24 cellular contexts compared by ENCODE assay signal in the genomic region with DNA sequence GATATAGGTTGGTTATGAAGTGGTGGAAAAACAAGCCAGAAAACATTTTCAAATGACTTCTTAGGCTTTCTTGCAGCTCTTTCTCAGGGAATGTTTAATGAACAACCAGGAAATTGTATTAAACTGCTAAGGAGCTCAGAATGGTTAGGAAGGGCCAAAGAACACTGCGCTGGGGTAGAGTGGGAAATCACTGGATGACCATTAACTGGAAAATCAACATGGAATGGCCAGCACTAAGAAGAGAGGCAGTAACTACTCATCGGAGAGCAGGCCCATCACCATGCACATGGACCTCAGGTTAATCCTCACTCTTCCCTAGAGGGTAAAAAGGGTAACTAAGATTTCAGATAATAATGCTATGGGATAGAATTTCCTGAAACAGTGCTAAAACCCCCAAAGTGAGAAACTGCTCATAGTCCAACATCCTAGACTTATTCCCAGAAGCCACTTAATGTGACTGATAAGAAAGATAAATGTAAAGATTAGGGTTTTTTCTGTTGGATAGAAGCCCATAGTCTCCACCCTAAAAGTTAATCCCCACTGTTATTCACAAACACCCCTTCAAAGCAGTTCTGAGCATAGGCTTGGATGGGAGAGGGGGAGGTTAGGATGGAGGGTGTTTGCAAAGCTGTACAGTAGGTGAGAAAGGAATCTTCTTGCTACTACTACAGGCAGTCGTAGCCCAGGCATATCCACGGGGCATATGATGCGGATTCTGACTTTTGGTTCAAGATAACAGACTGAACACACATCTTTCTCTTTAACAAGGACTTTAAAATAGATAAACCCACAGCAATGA.
"Had no signal": no experiment of that assay in that cellular context is flagged by ENCODE, and none has a peak within 500 bp of the region (broad histone marks: within the 10 kb centered on the region; RNA-seq: fewer than 3 reads in every experiment).

No MANE protein-coding gene starts in this region.

- H3K27me3 ChIP-seq: dorsolateral prefrontal cortex, heart left ventricle, suprapubic skin, thyroid gland had no signal

- H3K9me3 Mint-ChIP-seq: neural crest cell, type B pancreatic cell had no signal

- H3K4me3 ChIP-seq: dorsolateral prefrontal cortex, heart left ventricle, left ventricle myocardium inferior, lower lobe of right lung, smooth muscle cell, suprapubic skin, thyroid gland had no signal

- DNase-seq: cortex of kidney; dorsolateral prefrontal cortex; effector memory CD4-positive, alpha-beta T cell; heart left ventricle; hippocampal formation; kidney glomerular epithelial cell; left ventricle myocardium inferior; lower lobe of right lung; mesenchymal stem cell; naive thymus-derived CD8-positive, alpha-beta T cell; posterior cingulate gyrus; stimulated activated CD4-positive, alpha-beta T cell treated with anti-CD3 and anti-CD28 coated beads, Interleukin-2, amount 100 ng/mL, for 48 hours; stimulated activated naive CD8-positive, alpha-beta T cell treated with anti-CD3 and anti-CD28 coated beads, Interleukin-15, Interleukin-2, amounts not matched to agents 100 U/mL and 50 U/mL, for 24 hours had no signal

- H3K27ac ChIP-seq: heart left ventricle, left ventricle myocardium inferior, lower lobe of right lung, suprapubic skin had no signal

- H3K36me3 ChIP-seq: heart left ventricle, left ventricle myocardium inferior, lower lobe of right lung, suprapubic skin, thyroid gland had no signal

- H3K4me1 Mint-ChIP-seq: naive thymus-derived CD8-positive, alpha-beta T cell; neural crest cell had no signal

- H3K9me3 ChIP-seq: heart left ventricle, left ventricle myocardium inferior, lower lobe of right lung, suprapubic skin, thyroid gland had no signal

- H3K4me3 Mint-ChIP-seq: naive thymus-derived CD8-positive, alpha-beta T cell; neural crest cell; type B pancreatic cell had no signal

- H3K36me3 Mint-ChIP-seq: naive thymus-derived CD8-positive, alpha-beta T cell; type B pancreatic cell had no signal

- H3K27ac Mint-ChIP-seq: naive thymus-derived CD8-positive, alpha-beta T cell had no signal

- ATAC-seq: esophagus mucosa; heart left ventricle; naive thymus-derived CD8-positive, alpha-beta T cell; right cardiac atrium; stimulated activated naive CD8-positive, alpha-beta T cell treated with anti-CD3 and anti-CD28 coated beads, Interleukin-15, Interleukin-2, amounts not matched to agents 100 U/mL and 50 U/mL, for 24 hours had no signal

- H3K4me1 ChIP-seq: lower lobe of right lung had no signal

- H3K4me2 ChIP-seq: smooth muscle cell had no signal

- FAIRE-seq: endometrium, frontal cortex, islet of Langerhans, urothelium cell line had no signal
